ENCODE assay signal across 26 cellular contexts in the genomic region with DNA sequence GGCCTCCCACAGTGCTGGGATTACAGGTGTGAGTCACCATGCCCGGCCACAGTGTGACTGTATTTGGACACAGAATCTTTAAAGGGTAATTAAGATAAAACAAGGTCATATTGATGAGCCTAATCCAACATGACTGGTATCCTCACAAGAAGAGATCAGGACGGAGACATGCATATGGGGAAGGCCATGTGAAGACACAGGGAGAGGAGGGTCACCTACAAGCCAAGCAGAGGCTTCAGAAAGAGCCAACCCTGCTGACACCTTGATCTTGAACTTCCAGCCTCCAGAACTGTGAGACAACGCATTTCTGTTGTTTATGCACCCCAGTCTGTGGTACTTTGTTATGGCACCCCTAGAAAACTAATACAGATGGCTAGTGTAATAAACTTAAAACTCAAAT.
A peak's percentile ranks its signal among the peaks of the same experiment; 100 is the strongest.
DNase-seq lines count a peak whose midpoint lies in the region; ATAC-seq and TF ChIP-seq lines count a peak whose summit lies in the region.
"Had no signal": no experiment of that assay in that cellular context is flagged by ENCODE, and none has a peak within 500 bp of the region (broad histone marks: within the 10 kb centered on the region; RNA-seq: fewer than 3 reads in every experiment).

No MANE protein-coding gene starts in this region.

- H3K27ac ChIP-seq in HEK293 (ENCODE audit: extremely low read depth, low read depth, low read length) (no peak overlapping the region), tibial nerve (no peak overlapping the region), right atrium auricular region (no peak overlapping the region)
- H3K27ac ChIP-seq: A549; BLaER1 treated with 17β-estradiol and CSF1 and Interleukin-3, amounts not matched to agents 10 nM and 100 nM had no signal

- TF ChIP-seq POLR2A in tibial nerve (IDR thresholded peaks at IDR 0.05), result no peak

- DNase-seq in activated T-cell treated with anti-CD3 and anti-CD28 coated beads, Interleukin-2, amount 50 U/mL, for 24 hours, result no peak
- no peak for DNase-seq in activated T-cell treated with anti-CD3 and anti-CD28 coated beads, Interleukin-2, amount 50 U/mL, for 48 hours
- no peak for DNase-seq in activated naive CD8-positive, alpha-beta T cell treated with anti-CD3 and anti-CD28 coated beads, Interleukin-2, amount 50 U/mL, for 24 hours
- no peak for DNase-seq in T-cell
- DNase-seq in tibial nerve (ENCODE audit: low spot score in 2 of 2), result no peak
- DNase-seq in right atrium auricular region (ENCODE audit: low spot score), result no peak
- DNase-seq: 8988T; ACHN; AML-193; BE2C; CD4-positive, alpha-beta T cell; CD8-positive, alpha-beta memory T cell; DMS 273 treated with DMSO at 0.1 percent for 48 hours; DMS79; EL; GDM1; H9; HFFc6 had no signal

- no peaks in the 10 kb centered on the region for H3K27me3 Mint-ChIP-seq in activated T-cell treated with anti-CD3 and anti-CD28 coated beads, Interleukin-2, amount 50 U/mL, for 24 hours
- no peaks in the 10 kb centered on the region for H3K27me3 Mint-ChIP-seq in activated naive CD8-positive, alpha-beta T cell
- no peaks in the 10 kb centered on the region for H3K27me3 Mint-ChIP-seq in activated naive CD8-positive, alpha-beta T cell treated with anti-CD3 and anti-CD28 coated beads, Interleukin-2, amount 50 U/mL, for 24 hours
- H3K27me3 Mint-ChIP-seq in T-cell, result no peaks in the 10 kb centered on the region
- H3K27me3 Mint-ChIP-seq: CD4-positive, alpha-beta T cell; CD8-positive, alpha-beta memory T cell had no signal

- H3K36me3 ChIP-seq in HEK293 (ENCODE audit: control insufficient read depth in 2 of 2, insufficient read depth in 1 of 2, low read length in 2 of 2) (peaks cover 55 to 95% of the 10 kb centered on the region in 2 experiments), tibial nerve (peaks cover 0 to 96% (median 5%) of the 10 kb centered on the region in 3 donors), right atrium auricular region (peaks cover 69% of the 10 kb centered on the region)

- no peak overlapping the region for H3K4me3 ChIP-seq in HEK293 (ENCODE audit: low read depth, low read length)
- no peak overlapping the region for H3K4me3 ChIP-seq in tibial nerve
- no peak overlapping the region for H3K4me3 ChIP-seq in right atrium auricular region
- H3K4me3 ChIP-seq: A549; BLaER1 treated with 17β-estradiol and CSF1 and Interleukin-3, amounts not matched to agents 10 nM and 100 nM; GM12878; GM23338 had no signal

- peaks cover 98% of the 10 kb centered on the region for H3K36me3 Mint-ChIP-seq in activated T-cell treated with anti-CD3 and anti-CD28 coated beads, Interleukin-2, amount 50 U/mL, for 24 hours (ENCODE audit: low read depth)
- H3K36me3 Mint-ChIP-seq in activated naive CD8-positive, alpha-beta T cell, result peaks cover 11% of the 10 kb centered on the region
- H3K36me3 Mint-ChIP-seq in activated naive CD8-positive, alpha-beta T cell treated with anti-CD3 and anti-CD28 coated beads, Interleukin-2, amount 50 U/mL, for 24 hours (ENCODE audit: low read depth), result peaks cover 71% of the 10 kb centered on the region
- peaks cover 63% of the 10 kb centered on the region for H3K36me3 Mint-ChIP-seq in T-cell

- H3K9me3 ChIP-seq in HEK293 (ENCODE audit: control insufficient read depth, insufficient read depth, low read depth, low read length), result no peaks in the 10 kb centered on the region
- no peaks in the 10 kb centered on the region for H3K9me3 ChIP-seq in tibial nerve
- H3K9me3 ChIP-seq in right atrium auricular region, result no peaks in the 10 kb centered on the region
- H3K9me3 ChIP-seq: A549; BE2C; BLaER1 treated with 17β-estradiol and CSF1 and Interleukin-3, amounts not matched to agents 10 nM and 100 nM had no signal

- no peaks in the 10 kb centered on the region for H3K4me1 Mint-ChIP-seq in activated T-cell treated with anti-CD3 and anti-CD28 coated beads, Interleukin-2, amount 50 U/mL, for 24 hours (ENCODE audit: low read depth)
- no peaks in the 10 kb centered on the region for H3K4me1 Mint-ChIP-seq in activated naive CD8-positive, alpha-beta T cell (ENCODE audit: low read depth)
- H3K4me1 Mint-ChIP-seq in activated naive CD8-positive, alpha-beta T cell treated with anti-CD3 and anti-CD28 coated beads, Interleukin-2, amount 50 U/mL, for 24 hours, result peaks cover 2% of the 10 kb centered on the region
- H3K4me1 Mint-ChIP-seq in T-cell, result no peaks in the 10 kb centered on the region
- H3K4me1 Mint-ChIP-seq: CD8-positive, alpha-beta memory T cell; GM23338; H9 had no signal

- TF ChIP-seq CTCF in HEK293 (tag by site-specific recombination; IDR thresholded peaks at IDR 0.05), result no peak
- no peak for TF ChIP-seq CTCF in tibial nerve (IDR thresholded peaks at IDR 0.05)
- no peak for TF ChIP-seq CTCF in right atrium auricular region (IDR thresholded peaks at IDR 0.05)

- ATAC-seq in activated naive CD8-positive, alpha-beta T cell treated with anti-CD3 and anti-CD28 coated beads, Interleukin-2, amount 50 U/mL, for 24 hours, result no peak
- no peak for ATAC-seq in T-cell (replicated peaks in 1 of 4)
- ATAC-seq: A549, GM12878, GM23338, HCT116 had no signal

- H3K27me3 ChIP-seq in tibial nerve (no peaks in the 10 kb centered on the region), right atrium auricular region (no peaks in the 10 kb centered on the region)
- H3K27me3 ChIP-seq: BE2C; BLaER1 treated with 17β-estradiol and CSF1 and Interleukin-3, amounts not matched to agents 10 nM and 100 nM had no signal

- WGBS in tibial nerve, 2 donors, result 95 to 100% methylated on average over 3 of the region's 3 CpGs

- POLR2A ChIA-PET in HEK293 (lab: Yijun Ruan, JAX), result no interaction called here
- POLR2A ChIA-PET in T-cell (lab: Charles Lee), result interaction anchor here (0.6 to 0.7 kb wide), 3 partner anchors 9 to 68 kb away, joined by 4 to 8 read pairs (median 5); no protein-coding TSS in a partner anchor

- H3K4me1 ChIP-seq in HEK293 (ENCODE audit: control insufficient read depth, insufficient read depth, low read length) (no peaks in the 10 kb centered on the region), tibial nerve (peaks cover 0 to under 1% (median 0%) of the 10 kb centered on the region in 4 donors), right atrium auricular region (peaks cover 0 to 5% of the 10 kb centered on the region in 2 donors)
- H3K4me1 ChIP-seq: BE2C; BLaER1 treated with 17β-estradiol and CSF1 and Interleukin-3, amounts not matched to agents 10 nM and 100 nM had no signal

- no peaks in the 10 kb centered on the region for H3K9me3 Mint-ChIP-seq in activated T-cell treated with anti-CD3 and anti-CD28 coated beads, Interleukin-2, amount 50 U/mL, for 24 hours
- no peaks in the 10 kb centered on the region for H3K9me3 Mint-ChIP-seq in activated naive CD8-positive, alpha-beta T cell (ENCODE audit: low read depth)
- H3K9me3 Mint-ChIP-seq in activated naive CD8-positive, alpha-beta T cell treated with anti-CD3 and anti-CD28 coated beads, Interleukin-2, amount 50 U/mL, for 24 hours, result no peaks in the 10 kb centered on the region
- H3K9me3 Mint-ChIP-seq in T-cell, result no peaks in the 10 kb centered on the region
- H3K9me3 Mint-ChIP-seq: CD14-positive monocyte; CD4-positive, alpha-beta T cell; CD8-positive, alpha-beta memory T cell; GM23338; H9; HFFc6 had no signal

- peak overlapping the region; percentile 78 for H3K27ac Mint-ChIP-seq in activated T-cell treated with anti-CD3 and anti-CD28 coated beads, Interleukin-2, amount 50 U/mL, for 24 hours
- H3K27ac Mint-ChIP-seq in activated naive CD8-positive, alpha-beta T cell, result peak overlapping the region; percentile 46
- H3K27ac Mint-ChIP-seq in activated naive CD8-positive, alpha-beta T cell treated with anti-CD3 and anti-CD28 coated beads, Interleukin-2, amount 50 U/mL, for 24 hours, result no peak overlapping the region
- H3K27ac Mint-ChIP-seq in T-cell, result peak overlapping the region; percentile 28 to 36
- H3K27ac Mint-ChIP-seq: GM23338, H9, HFFc6 had no signal

- CTCF ChIA-PET in HEK293 (lab: Yijun Ruan, JAX) (interaction anchor here (0.7 kb wide), 1 partner anchor 39 kb away, joined by 4 read pairs; no protein-coding TSS in a partner anchor), T-cell (lab: Charles Lee) (interaction anchor here in 1 of 2 donors (0.7 kb wide), 1 partner anchor 50 kb away, joined by 3 read pairs; no protein-coding TSS in a partner anchor)

- no peak for TF ChIP-seq EP300 in tibial nerve (IDR thresholded peaks at IDR 0.05)

- H3K4me3 Mint-ChIP-seq in activated T-cell treated with anti-CD3 and anti-CD28 coated beads, Interleukin-2, amount 50 U/mL, for 24 hours, result no peak overlapping the region
- H3K4me3 Mint-ChIP-seq in activated naive CD8-positive, alpha-beta T cell, result no peak overlapping the region
- H3K4me3 Mint-ChIP-seq in activated naive CD8-positive, alpha-beta T cell treated with anti-CD3 and anti-CD28 coated beads, Interleukin-2, amount 50 U/mL, for 24 hours, result no peak overlapping the region
- H3K4me3 Mint-ChIP-seq in T-cell, result no peak overlapping the region
- H3K4me3 Mint-ChIP-seq: CD14-positive monocyte; CD4-positive, alpha-beta T cell; CD8-positive, alpha-beta memory T cell; GM23338; H9; HFFc6 had no signal

TF ChIP-seq in HEK293, 187 proteins besides CTCF, POLR2A, EP300 and RAD21:
- no peak for TF ChIP-seq ZNF48 (tag by site-specific recombination; IDR thresholded peaks at IDR 0.05)
- TF ChIP-seq ZNF266 (tag by site-specific recombination; IDR thresholded peaks at IDR 0.05; ENCODE audit: low read depth), result no peak
- TF ChIP-seq GLIS1 (tag by site-specific recombination; IDR thresholded peaks at IDR 0.05), result no peak
- TF ChIP-seq ZNF394 (tag by site-specific recombination; IDR thresholded peaks at IDR 0.05; ENCODE audit: borderline replicate concordance), result no peak
- peak; percentile 71 for TF ChIP-seq ZNF548 (tag by site-specific recombination; IDR thresholded peaks at IDR 0.05)
